9 cellular contexts compared by ENCODE assay signal in genomic region chr3:40387001-40387894, GRCh38. TPM values are rescaled to one million over a fixed set of nuclear protein-coding genes. Genes with fewer than 3 reads are reported as not detected.
DNase-seq lines count a peak whose midpoint lies in the region; TF ChIP-seq lines count a peak whose summit lies in the region.
"Had no signal": no experiment of that assay in that cellular context is flagged by ENCODE, and none has a peak within 500 bp of the region (broad histone marks: within the 10 kb centered on the region; RNA-seq: fewer than 3 reads in every experiment).

A gene with protein sequence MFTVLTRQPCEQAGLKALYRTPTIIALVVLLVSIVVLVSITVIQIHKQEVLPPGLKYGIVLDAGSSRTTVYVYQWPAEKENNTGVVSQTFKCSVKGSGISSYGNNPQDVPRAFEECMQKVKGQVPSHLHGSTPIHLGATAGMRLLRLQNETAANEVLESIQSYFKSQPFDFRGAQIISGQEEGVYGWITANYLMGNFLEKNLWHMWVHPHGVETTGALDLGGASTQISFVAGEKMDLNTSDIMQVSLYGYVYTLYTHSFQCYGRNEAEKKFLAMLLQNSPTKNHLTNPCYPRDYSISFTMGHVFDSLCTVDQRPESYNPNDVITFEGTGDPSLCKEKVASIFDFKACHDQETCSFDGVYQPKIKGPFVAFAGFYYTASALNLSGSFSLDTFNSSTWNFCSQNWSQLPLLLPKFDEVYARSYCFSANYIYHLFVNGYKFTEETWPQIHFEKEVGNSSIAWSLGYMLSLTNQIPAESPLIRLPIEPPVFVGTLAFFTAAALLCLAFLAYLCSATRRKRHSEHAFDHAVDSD (plus strand): TSS chr3:40387184. CDS start chr3:40388058, 874 bp downstream.

- H2BK120ac ChIP-seq in neuronal stem cell (ENCODE audit: low read depth, low read length), result no peak within 1 kb of the TSS

- H2BK15ac ChIP-seq in neuronal stem cell (ENCODE audit: low read length), result no peak within 1 kb of the TSS

- H2BK5ac ChIP-seq in neuronal stem cell (ENCODE audit: low read length), result no peak within 1 kb of the TSS

- H3K4me1 ChIP-seq in neuronal stem cell (ENCODE audit: control insufficient read depth in 2 of 2, insufficient read depth in 1 of 2, low read depth in 1 of 2, low read length in 2 of 2), result peaks cover 0 to 5% of the 10 kb centered on the region in 2 donors

- no peaks in the 10 kb centered on the region for H3K79me1 ChIP-seq in neuronal stem cell (ENCODE audit: low read depth, low read length)

- peak within 1 kb of the TSS; percentile 81 for H2AFZ ChIP-seq in neuronal stem cell (ENCODE audit: low read length)

- H3K9ac ChIP-seq in neuronal stem cell (ENCODE audit: low read depth, low read length, poor library complexity), result peak within 1 kb of the TSS; percentile 32

- no peak within 1 kb of the TSS for H4K8ac ChIP-seq in neuronal stem cell (ENCODE audit: low read depth, low read length)

- H3K4ac ChIP-seq in neuronal stem cell (ENCODE audit: low read length), result no peak within 1 kb of the TSS

- TF ChIP-seq CTCF in fibroblast of mammary gland (conservative IDR thresholded peaks at IDR 0.05; ENCODE audit: control insufficient read depth, insufficient read depth, low read depth, low read length) (no peak), type B pancreatic cell (conservative IDR thresholded peaks at IDR 0.05) (no peak)

- peak within 1 kb of the TSS; percentile 16 for H3K23ac ChIP-seq in neuronal stem cell (ENCODE audit: low read depth, low read length, poor library complexity)

- H3K36me3 ChIP-seq in neuronal stem cell (replicated peaks in 1 of 2; ENCODE audit: control insufficient read depth in 2 of 2, insufficient read depth in 2 of 2, low read length in 2 of 2), result no peaks in the 10 kb centered on the region

- H3K9me3 ChIP-seq in neuronal stem cell (replicated peaks in 1 of 2; ENCODE audit: control insufficient read depth in 2 of 2, insufficient read depth in 1 of 2, low read depth in 1 of 2, low read length in 2 of 2), result peaks cover 0 to 1% of the 10 kb centered on the region in 2 donors

- DNase-seq in NCI-H82 (lab: John Stamatoyannopoulos, UW) (peak; percentile 33), NCI-H82 treated with DMSO at 0.1 percent for 48 hours (lab: John Stamatoyannopoulos, UW; ENCODE audit: unreplicated experiment) (no peak), activated T-helper 1 cell treated with Interleukin-2 at 50 U/mL for 16 hours (ENCODE audit: low read depth) (peak; percentile 3), fibroblast of mammary gland (ENCODE audit: low read depth) (no peak), neuronal stem cell (ENCODE audit: low spot score) (peak; percentile 15), type B pancreatic cell (ENCODE audit: extremely low spot score, unreplicated experiment) (no peak), NCI-H2107 treated with DMSO at 0.1 percent for 48 hours (lab: John Stamatoyannopoulos, UW; ENCODE audit: unreplicated experiment) (no peak), middle frontal gyrus (ENCODE audit: extremely low spot score, low spot score) (no peak)

- peak within 1 kb of the TSS; percentile 82 for H3K4me2 ChIP-seq in neuronal stem cell (ENCODE audit: insufficient read depth, low read length, poor library complexity, severe bottlenecking)

- no peak within 1 kb of the TSS for H3K18ac ChIP-seq in neuronal stem cell (ENCODE audit: low read length)

- no peak within 1 kb of the TSS for H2AK5ac ChIP-seq in neuronal stem cell (ENCODE audit: low read depth, low read length)

- no peak within 1 kb of the TSS for H3K27ac Mint-ChIP-seq in type B pancreatic cell

- no CpG with 5 or more reads among the region's 49 CpGs for WGBS in neuronal stem cell (ENCODE audit: extremely low coverage in 2 of 2, insufficient read length in 2 of 2, insufficient replicate concordance in 1 of 2), 2 donors

- H4K91ac ChIP-seq in neuronal stem cell (ENCODE audit: low read depth, low read length, poor library complexity), result no peak within 1 kb of the TSS

- no peak within 1 kb of the TSS for H3K14ac ChIP-seq in neuronal stem cell (ENCODE audit: low read length)

- peaks cover 2 to 49% (median 37%) of the 10 kb centered on the region in 3 experiments for H3K27me3 ChIP-seq in neuronal stem cell (ENCODE audit: control insufficient read depth in 3 of 3, insufficient read depth in 3 of 3, low read depth in 1 of 3, low read length in 3 of 3)

- H2BK12ac ChIP-seq in neuronal stem cell (ENCODE audit: low read length), result no peak within 1 kb of the TSS

- no peaks in the 10 kb centered on the region for H3K36me3 Mint-ChIP-seq in type B pancreatic cell

- H3K4me3 ChIP-seq in fibroblast of mammary gland (ENCODE audit: control insufficient read depth, low read depth, low read length), result peak within 1 kb of the TSS; percentile 27
- peak within 1 kb of the TSS; percentile 18 to 73 for H3K4me3 ChIP-seq in neuronal stem cell (ENCODE audit: low read length in 2 of 2)
- H3K4me3 ChIP-seq: SK-N-MC had no signal

- H3K9me3 Mint-ChIP-seq in type B pancreatic cell, result no peaks in the 10 kb centered on the region

- H3K4me3 Mint-ChIP-seq in type B pancreatic cell, result peak within 1 kb of the TSS; percentile 88

- peaks cover 60% of the 10 kb centered on the region for H3K27me3 Mint-ChIP-seq in type B pancreatic cell

- no peak within 1 kb of the TSS for H3K27ac ChIP-seq in neuronal stem cell (replicated peaks; ENCODE audit: low read length)
- H3K27ac ChIP-seq: SK-N-MC had no signal

- peaks cover 17% of the 10 kb centered on the region for H3K4me1 Mint-ChIP-seq in type B pancreatic cell (ENCODE audit: unreplicated experiment)

RNA-seq across cellular contexts. Expression of the gene that starts here (rescaled TPM):
- polyA plus RNA-seq in neuronal stem cell (2013, experiment 1 of 2), result 0.03 TPM
- not detected for polyA plus RNA-seq in neuronal stem cell (2013, experiment 2 of 2)
- 2.5 and 2.7 TPM in 2 replicates for total RNA-seq in type B pancreatic cell (ENCODE audit: low replicate concordance)

Comparison
In these comparisons a context has a peak if more than half of its experiments do, and no peak if none do; other contexts are left out.
1. DNase-seq: peak in NCI-H82 (single experiment), activated T-helper 1 cell treated with Interleukin-2 at 50 U/mL for 16 hours (single experiment) and neuronal stem cell (single experiment); none in NCI-H82 treated with DMSO at 0.1 percent for 48 hours (single experiment), fibroblast of mammary gland (single experiment), type B pancreatic cell (single experiment), NCI-H2107 treated with DMSO at 0.1 percent for 48 hours (single experiment) and middle frontal gyrus (single experiment).